ENCODE assay signal across 14 cellular contexts in the genomic region with DNA sequence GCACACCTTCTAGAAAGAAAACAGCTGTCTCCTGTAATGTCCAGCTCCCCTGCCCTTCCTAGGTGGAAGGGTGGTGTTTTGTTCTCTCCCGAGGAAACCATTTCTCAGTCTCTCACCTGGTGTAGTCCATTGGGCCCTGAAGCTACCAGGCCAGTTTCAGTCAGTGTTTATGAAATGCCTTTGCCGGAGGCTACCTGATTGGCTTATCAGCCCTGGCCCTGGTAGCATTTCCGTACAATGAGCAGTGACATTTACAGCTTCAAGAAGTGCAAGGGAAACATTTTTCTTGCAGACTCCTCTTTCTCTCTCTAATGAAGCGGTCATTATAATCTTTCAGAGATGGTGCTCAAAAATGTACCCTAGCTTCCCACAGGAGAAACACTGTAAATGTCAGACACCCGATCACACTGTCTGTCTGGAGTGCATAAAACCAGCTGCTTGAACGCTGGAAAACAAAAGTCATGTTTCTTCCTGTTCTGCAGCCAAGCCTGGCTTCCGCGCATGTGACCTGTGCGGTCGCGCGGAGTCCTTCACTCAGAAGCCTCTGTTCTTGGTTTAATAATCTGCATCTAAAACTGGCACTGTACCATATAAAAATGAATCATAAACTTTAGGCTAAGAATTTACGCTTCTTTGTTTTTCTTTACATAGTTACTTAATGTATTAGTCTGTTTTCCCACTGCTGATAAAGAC. TPM values are rescaled to one million over a fixed set of nuclear protein-coding genes. Genes with fewer than 3 reads are reported as not detected.
DNase-seq lines count a peak whose midpoint lies in the region; ATAC-seq and TF ChIP-seq lines count a peak whose summit lies in the region.
"Had no signal": no experiment of that assay in that cellular context is flagged by ENCODE, and none has a peak within 500 bp of the region (broad histone marks: within the 10 kb centered on the region; RNA-seq: fewer than 3 reads in every experiment).

No MANE protein-coding gene starts in this region.

- peak overlapping the region; percentile 84 for H3K27ac ChIP-seq in VCaP
- H3K27ac ChIP-seq: coronary artery, RWPE1, thoracic aorta had no signal

- peaks cover 8% of the 10 kb centered on the region for H3K36me3 Mint-ChIP-seq in activated naive CD8-positive, alpha-beta T cell treated with anti-CD3 and anti-CD28 coated beads, Interleukin-2, amount 50 U/mL, for 24 hours (ENCODE audit: low read depth)
- no peaks in the 10 kb centered on the region for H3K36me3 Mint-ChIP-seq in activated naive CD8-positive, alpha-beta T cell treated with anti-CD3 and anti-CD28 coated beads for 36 hours

- intact Hi-C loops in cardiac septum (cut with DNase I): no loop called here

- peak overlapping the region; percentile 82 for H3K27ac Mint-ChIP-seq in activated naive CD8-positive, alpha-beta T cell treated with anti-CD3 and anti-CD28 coated beads, Interleukin-2, amount 50 U/mL, for 24 hours
- H3K27ac Mint-ChIP-seq in activated naive CD8-positive, alpha-beta T cell treated with anti-CD3 and anti-CD28 coated beads for 36 hours: no peak overlapping the region

- DNase-seq in activated naive CD8-positive, alpha-beta T cell treated with anti-CD3 and anti-CD28 coated beads, Interleukin-2, amount 50 U/mL, for 24 hours: peak; percentile 40
- DNase-seq in activated naive CD8-positive, alpha-beta T cell treated with anti-CD3 and anti-CD28 coated beads for 36 hours: no peak
- DNase-seq in left kidney (ENCODE audit: low read depth, low spot score): peak; percentile 36
- DNase-seq in midbrain (lab: John Stamatoyannopoulos, UW): no peak
- no peak for DNase-seq in cardiac septum (ENCODE audit: low spot score)
- DNase-seq: DND-41, NCI-H1105, NCI-H2081 treated with DMSO at 0.1 percent for 48 hours, NCI-H526 had no signal

- peak overlapping the region; percentile 41 for H3K4me3 Mint-ChIP-seq in activated naive CD8-positive, alpha-beta T cell treated with anti-CD3 and anti-CD28 coated beads, Interleukin-2, amount 50 U/mL, for 24 hours
- H3K4me3 Mint-ChIP-seq in activated naive CD8-positive, alpha-beta T cell treated with anti-CD3 and anti-CD28 coated beads for 36 hours: no peak overlapping the region

- peaks cover 9% of the 10 kb centered on the region for H3K9me3 Mint-ChIP-seq in activated naive CD8-positive, alpha-beta T cell treated with anti-CD3 and anti-CD28 coated beads, Interleukin-2, amount 50 U/mL, for 24 hours
- H3K9me3 Mint-ChIP-seq in activated naive CD8-positive, alpha-beta T cell treated with anti-CD3 and anti-CD28 coated beads for 36 hours: peaks cover 2% of the 10 kb centered on the region

- peaks cover 45% of the 10 kb centered on the region for H3K4me1 Mint-ChIP-seq in activated naive CD8-positive, alpha-beta T cell treated with anti-CD3 and anti-CD28 coated beads, Interleukin-2, amount 50 U/mL, for 24 hours
- peaks cover 5% of the 10 kb centered on the region for H3K4me1 Mint-ChIP-seq in activated naive CD8-positive, alpha-beta T cell treated with anti-CD3 and anti-CD28 coated beads for 36 hours

- TF ChIP-seq CTCF in VCaP (conservative IDR thresholded peaks at IDR 0.05): no peak

- ATAC-seq in activated naive CD8-positive, alpha-beta T cell treated with anti-CD3 and anti-CD28 coated beads, Interleukin-2, amount 50 U/mL, for 24 hours: peak; percentile 83
- ATAC-seq in HG03139 (IDR thresholded peaks at IDR 0.05; ENCODE audit: unreplicated experiment): no peak

- H3K27me3 Mint-ChIP-seq in activated naive CD8-positive, alpha-beta T cell treated with anti-CD3 and anti-CD28 coated beads, Interleukin-2, amount 50 U/mL, for 24 hours: peaks cover 5% of the 10 kb centered on the region
- peaks cover 28% of the 10 kb centered on the region for H3K27me3 Mint-ChIP-seq in activated naive CD8-positive, alpha-beta T cell treated with anti-CD3 and anti-CD28 coated beads for 36 hours

RNA-seq across cellular contexts. Expression of gene SAYSD1, which starts 28.4 kb away (rescaled TPM):
- 10 to 100 TPM; 11.3 TPM for total RNA-seq in activated naive CD8-positive, alpha-beta T cell treated with anti-CD3 and anti-CD28 coated beads for 36 hours
- 6.7 TPM for total RNA-seq in cardiac septum

Comparison
In these comparisons a context has a peak if more than half of its experiments do, and no peak if none do; other contexts are left out.
1. DNase-seq: peak in activated naive CD8-positive, alpha-beta T cell treated with anti-CD3 and anti-CD28 coated beads, Interleukin-2, amount 50 U/mL, for 24 hours (single experiment) and left kidney (single experiment); none in activated naive CD8-positive, alpha-beta T cell treated with anti-CD3 and anti-CD28 coated beads for 36 hours (single experiment), midbrain (single experiment) and cardiac septum (single experiment).